8 cellular contexts compared by ENCODE assay signal in genomic region chr1:243354511-243355153, GRCh38.
DNase-seq lines count a peak whose midpoint lies in the region; ATAC-seq and TF ChIP-seq lines count a peak whose summit lies in the region.

No MANE protein-coding gene starts in this region.

- CTCF ChIA-PET in activated CD8-positive, alpha-beta T cell treated with anti-CD3 and anti-CD28 coated beads, Interleukin-2, amount 10 ng/mL, durations not matched to agents 7 days and 5 days (lab: Charles Lee) = no interaction called here

- peak overlapping the region; percentile 54 for H3K4me3 Mint-ChIP-seq in activated CD8-positive, alpha-beta T cell treated with anti-CD3 and anti-CD28 coated beads, Interleukin-2, amount 10 ng/mL, durations not matched to agents 7 days and 5 days
- no peak overlapping the region for H3K4me3 Mint-ChIP-seq in nephron progenitor cell
- H3K4me3 Mint-ChIP-seq in endothelial cell (ENCODE audit: unreplicated experiment) = no peak overlapping the region

- peaks cover 5% of the 10 kb centered on the region for H3K36me3 Mint-ChIP-seq in activated CD8-positive, alpha-beta T cell treated with anti-CD3 and anti-CD28 coated beads, Interleukin-2, amount 10 ng/mL, durations not matched to agents 7 days and 5 days (ENCODE audit: low read depth)
- H3K36me3 Mint-ChIP-seq in nephron progenitor cell (ENCODE audit: low read depth) = peaks cover 29% of the 10 kb centered on the region
- peaks cover 11% of the 10 kb centered on the region for H3K36me3 Mint-ChIP-seq in endothelial cell (ENCODE audit: low read depth, unreplicated experiment)

- DNase-seq in HCEC 1CT = peak; percentile 9
- no peak for DNase-seq in activated CD8-positive, alpha-beta T cell treated with anti-CD3 and anti-CD28 coated beads, Interleukin-2, amount 10 ng/mL, durations not matched to agents 7 days and 5 days
- peak; percentile 10 for DNase-seq in myocyte (ENCODE audit: low read depth)
- DNase-seq in nephron progenitor cell = no peak
- DNase-seq in NCI-H2029 (lab: John Stamatoyannopoulos, UW) = no peak
- DNase-seq in endothelial cell (ENCODE audit: low spot score) = no peak
- DNase-seq in effector CD4-positive, alpha-beta T cell = no peak

- peaks cover 15% of the 10 kb centered on the region for H3K4me1 Mint-ChIP-seq in activated CD8-positive, alpha-beta T cell treated with anti-CD3 and anti-CD28 coated beads, Interleukin-2, amount 10 ng/mL, durations not matched to agents 7 days and 5 days (ENCODE audit: low read depth)
- H3K4me1 Mint-ChIP-seq in nephron progenitor cell (no peaks in the 10 kb centered on the region), endothelial cell (ENCODE audit: unreplicated experiment) (no peaks in the 10 kb centered on the region)

- H3K27ac Mint-ChIP-seq in activated CD8-positive, alpha-beta T cell treated with anti-CD3 and anti-CD28 coated beads, Interleukin-2, amount 10 ng/mL, durations not matched to agents 7 days and 5 days = peak overlapping the region; percentile 43
- H3K27ac Mint-ChIP-seq in nephron progenitor cell (no peak overlapping the region), endothelial cell (ENCODE audit: unreplicated experiment) (no peak overlapping the region)

- TF ChIP-seq CTCF in nephron progenitor cell (IDR thresholded peaks at IDR 0.05) (no peak), endothelial cell (IDR thresholded peaks at IDR 0.05; ENCODE audit: unreplicated experiment) (no peak)

- H3K9me3 Mint-ChIP-seq in activated CD8-positive, alpha-beta T cell treated with anti-CD3 and anti-CD28 coated beads, Interleukin-2, amount 10 ng/mL, durations not matched to agents 7 days and 5 days (ENCODE audit: insufficient read depth) = no peaks in the 10 kb centered on the region
- peaks cover 5% of the 10 kb centered on the region for H3K9me3 Mint-ChIP-seq in nephron progenitor cell
- no peaks in the 10 kb centered on the region for H3K9me3 Mint-ChIP-seq in endothelial cell (ENCODE audit: unreplicated experiment)

- no peaks in the 10 kb centered on the region for H3K27me3 Mint-ChIP-seq in activated CD8-positive, alpha-beta T cell treated with anti-CD3 and anti-CD28 coated beads, Interleukin-2, amount 10 ng/mL, durations not matched to agents 7 days and 5 days (ENCODE audit: low read depth)
- H3K27me3 Mint-ChIP-seq in nephron progenitor cell (ENCODE audit: low read depth, poor library complexity) = no peaks in the 10 kb centered on the region
- no peaks in the 10 kb centered on the region for H3K27me3 Mint-ChIP-seq in endothelial cell (ENCODE audit: unreplicated experiment)

- ATAC-seq in GM18499 (IDR thresholded peaks at IDR 0.05; ENCODE audit: insufficient read depth, unreplicated experiment) = peak; percentile 52
- ATAC-seq in activated CD8-positive, alpha-beta T cell treated with anti-CD3 and anti-CD28 coated beads, Interleukin-2, amount 10 ng/mL, durations not matched to agents 7 days and 5 days = peak; percentile 49

- POLR2A ChIA-PET in activated CD8-positive, alpha-beta T cell treated with anti-CD3 and anti-CD28 coated beads, Interleukin-2, amount 10 ng/mL, durations not matched to agents 7 days and 5 days (lab: Charles Lee) = no interaction called here

Comparison
In these comparisons a context has a peak if more than half of its experiments do, and no peak if none do; other contexts are left out.
1. DNase-seq: peak in HCEC 1CT (single experiment) and myocyte (single experiment); none in activated CD8-positive, alpha-beta T cell treated with anti-CD3 and anti-CD28 coated beads, Interleukin-2, amount 10 ng/mL, durations not matched to agents 7 days and 5 days (single experiment), nephron progenitor cell (single experiment), NCI-H2029 (single experiment), endothelial cell (single experiment) and effector CD4-positive, alpha-beta T cell (single experiment).